8 cellular contexts compared by ENCODE assay signal in genomic region chr4:173332021-173332487, GRCh38. TPM values are rescaled to one million over a fixed set of nuclear protein-coding genes. Genes with fewer than 3 reads are reported as not detected.
DNase-seq lines count a peak whose midpoint lies in the region; ATAC-seq and TF ChIP-seq lines count a peak whose summit lies in the region.

No MANE protein-coding gene starts in this region.

- peak overlapping the region; percentile 93 to 100 (median 99) for H3K27ac ChIP-seq in esophagus squamous epithelium

- DNase-seq in SKM-1 treated with dmso at 0.1 percent for 144 hours (lab: John Stamatoyannopoulos, UW; ENCODE audit: unreplicated experiment) (peak; percentile 22), SKM-1 (lab: John Stamatoyannopoulos, UW; ENCODE audit: unreplicated experiment) (no peak), RKO (ENCODE audit: low spot score) (peak; percentile 32), esophagus squamous epithelium (lab: John Stamatoyannopoulos, UW) (no peak), NCI-H128 (lab: John Stamatoyannopoulos, UW; ENCODE audit: unreplicated experiment) (no peak), putamen (ENCODE audit: low spot score) (no peak), sciatic nerve (ENCODE audit: low spot score) (no peak)
- no peak for DNase-seq in stimulated activated naive CD8-positive, alpha-beta T cell treated with anti-CD3 and anti-CD28 coated beads, Interleukin-15, amount 100 ng/mL, for 72 hours

- peaks cover 24% of the 10 kb centered on the region for H3K4me1 Mint-ChIP-seq in stimulated activated naive CD8-positive, alpha-beta T cell treated with anti-CD3 and anti-CD28 coated beads, Interleukin-15, amount 100 ng/mL, for 72 hours

- H3K4me3 Mint-ChIP-seq in stimulated activated naive CD8-positive, alpha-beta T cell treated with anti-CD3 and anti-CD28 coated beads, Interleukin-15, amount 100 ng/mL, for 72 hours = peak overlapping the region; percentile 77 to 96

- TF ChIP-seq CTCF in esophagus squamous epithelium (IDR thresholded peaks at IDR 0.05) = no peak

- TF ChIP-seq POLR2A in esophagus squamous epithelium (IDR thresholded peaks at IDR 0.05) = no peak

- ATAC-seq in stimulated activated naive CD8-positive, alpha-beta T cell treated with anti-CD3 and anti-CD28 coated beads, Interleukin-15, amount 100 ng/mL, for 72 hours = no peak
- no peak for ATAC-seq in sciatic nerve

- peak overlapping the region; percentile 97 to 100 for H3K27ac Mint-ChIP-seq in stimulated activated naive CD8-positive, alpha-beta T cell treated with anti-CD3 and anti-CD28 coated beads, Interleukin-15, amount 100 ng/mL, for 72 hours

- H3K4me1 ChIP-seq in esophagus squamous epithelium = peaks cover 0 to 42% (median 11%) of the 10 kb centered on the region in 3 donors

- peak overlapping the region; percentile 53 to 94 (median 90) for H3K4me3 ChIP-seq in esophagus squamous epithelium

- H3K9me3 ChIP-seq in esophagus squamous epithelium = no peaks in the 10 kb centered on the region

- WGBS in esophagus squamous epithelium, 2 donors = 17 to 23% methylated on average over 6 of the region's 6 CpGs

- no peaks in the 10 kb centered on the region for H3K9me3 Mint-ChIP-seq in stimulated activated naive CD8-positive, alpha-beta T cell treated with anti-CD3 and anti-CD28 coated beads, Interleukin-15, amount 100 ng/mL, for 72 hours

- intact Hi-C loops in esophagus squamous epithelium (cut with DNase I) = loop anchor here (5.0 kb wide), 1 partner anchor 35 kb away; no protein-coding TSS in a partner anchor
- intact Hi-C loops in sciatic nerve (cut with DNase I) = no loop called here

- peaks cover 10% of the 10 kb centered on the region for H3K27me3 Mint-ChIP-seq in stimulated activated naive CD8-positive, alpha-beta T cell treated with anti-CD3 and anti-CD28 coated beads, Interleukin-15, amount 100 ng/mL, for 72 hours

- H3K27me3 ChIP-seq in esophagus squamous epithelium = no peaks in the 10 kb centered on the region

- peaks cover 0 to 50% (median 7%) of the 10 kb centered on the region in 3 donors for H3K36me3 ChIP-seq in esophagus squamous epithelium

RNA-seq across cellular contexts. Expression of gene HMGB2, which starts 2.1 kb away (rescaled TPM):
- total RNA-seq in esophagus squamous epithelium (10 to 100 TPM; 27.3 to 83.6 (median 65.3) TPM), sciatic nerve (54.1 TPM)

RNA-seq across cellular contexts. Expression of gene SAP30, which starts 38.7 kb away (rescaled TPM):
- 10 to 100 TPM; 10.3 to 18.5 (median 13.2) TPM for total RNA-seq in esophagus squamous epithelium
- total RNA-seq in sciatic nerve = 15.4 TPM

Comparison
In these comparisons a context has a peak if more than half of its experiments do, and no peak if none do; other contexts are left out.
1. DNase-seq: peak in SKM-1 treated with dmso at 0.1 percent for 144 hours (single experiment) and RKO (single experiment); none in SKM-1 (single experiment), esophagus squamous epithelium (single experiment), stimulated activated naive CD8-positive, alpha-beta T cell treated with anti-CD3 and anti-CD28 coated beads, Interleukin-15, amount 100 ng/mL, for 72 hours (0 of 2), NCI-H128 (single experiment), putamen (single experiment) and sciatic nerve (single experiment).